Comparison of ENCODE assay signal across 19 cellular contexts in the genomic region with DNA sequence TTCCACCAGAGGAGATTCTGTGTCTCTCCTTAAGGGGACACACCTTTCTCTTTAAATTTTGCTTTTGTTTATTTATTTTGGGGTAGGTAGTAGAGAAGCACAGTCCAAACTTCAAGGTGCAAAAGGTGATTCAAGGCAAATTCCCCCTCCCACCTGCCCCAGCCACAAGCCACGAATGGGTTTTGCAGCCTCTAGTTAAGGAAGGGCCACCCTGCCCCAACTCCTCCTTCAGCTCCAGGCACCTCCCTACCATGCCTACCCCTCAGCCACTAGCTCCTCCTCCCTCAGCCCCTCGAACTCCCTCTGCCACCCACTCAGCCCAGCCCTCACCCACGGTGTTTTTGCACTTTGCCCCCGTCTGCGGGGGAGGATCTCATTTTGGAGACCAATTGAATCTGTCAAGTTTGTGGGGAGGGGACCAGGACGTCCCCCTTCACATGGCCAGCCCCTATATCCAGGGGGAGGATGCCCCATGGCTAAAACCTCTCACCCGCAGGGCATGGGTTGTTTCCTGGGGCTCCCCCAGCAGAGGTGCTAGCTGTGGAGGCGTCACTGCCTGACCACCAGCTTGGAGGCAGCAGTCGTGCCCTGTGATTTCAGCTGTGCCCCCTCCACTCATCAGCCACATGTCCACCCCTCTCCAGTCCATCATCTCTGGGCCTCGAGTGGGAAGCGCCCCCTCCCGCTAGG. TPM values are rescaled to one million over a fixed set of nuclear protein-coding genes. Genes with fewer than 3 reads are reported as not detected.
DNase-seq lines count a peak whose midpoint lies in the region; ATAC-seq and TF ChIP-seq lines count a peak whose summit lies in the region.
"Had no signal": no experiment of that assay in that cellular context is flagged by ENCODE, and none has a peak within 500 bp of the region (broad histone marks: within the 10 kb centered on the region; RNA-seq: fewer than 3 reads in every experiment).

No MANE protein-coding gene starts in this region.

- DNase-seq in GM10248 (ENCODE audit: extremely low spot score) = peak; percentile 40
- peak; percentile 55 for DNase-seq in left kidney (ENCODE audit: low read depth, low spot score)
- peak; percentile 27 for DNase-seq in stimulated activated CD8-positive, alpha-beta memory T cell treated with anti-CD3 and anti-CD28 coated beads, Interleukin-4, amount 100 ng/mL, for 48 hours
- DNase-seq in occipital lobe (lab: John Stamatoyannopoulos, UW) = no peak
- DNase-seq in NCI-H748 (lab: John Stamatoyannopoulos, UW; ENCODE audit: unreplicated experiment) = no peak
- DNase-seq: activated CD4-positive, alpha-beta T cell treated with anti-CD3 and anti-CD28 coated beads for 36 hours; activated naive CD4-positive, alpha-beta T cell treated with anti-CD3 and anti-CD28 coated beads, Interleukin-2, amount 50 U/mL, for 16 hours; NCI-H1092 treated with DMSO at 0.1 percent for 48 hours; NCI-H187; NCI-H524 treated with DMSO at 0.1 percent for 48 hours; nucleus accumbens; PC-9; trophoblast cell had no signal

- POLR2A ChIA-PET in GM10248 (lab: Yijun Ruan, JAX) = interaction anchor here (0.6 kb wide), 1 partner anchor 9 kb away, joined by 3 read pairs; no protein-coding TSS in a partner anchor
- POLR2A ChIA-PET in HEK293 (lab: Yijun Ruan, JAX) = no interaction called here

- no peaks in the 10 kb centered on the region for H3K4me1 ChIP-seq in HEK293 (ENCODE audit: control insufficient read depth, insufficient read depth, low read length)

- no peak overlapping the region for H3K27ac ChIP-seq in HEK293 (ENCODE audit: extremely low read depth, low read depth, low read length)
- H3K27ac ChIP-seq: breast epithelium, PC-9, skin epidermis had no signal

- H3K4me3 ChIP-seq in HEK293 (ENCODE audit: low read depth, low read length) = no peak overlapping the region
- H3K4me3 ChIP-seq: breast epithelium, PC-9, skin epidermis had no signal

- H3K9me3 ChIP-seq in HEK293 (ENCODE audit: control insufficient read depth, insufficient read depth, low read depth, low read length) = no peaks in the 10 kb centered on the region
- H3K9me3 ChIP-seq: breast epithelium had no signal

- TF ChIP-seq CTCF in GM10248 (IDR thresholded peaks at IDR 0.05; ENCODE audit: control extremely low read depth, extremely low read depth, low read depth, missing control alignments) (no peak), HEK293 (tag by site-specific recombination; IDR thresholded peaks at IDR 0.05) (no peak)

- H3K36me3 ChIP-seq in HEK293 (ENCODE audit: control insufficient read depth in 2 of 2, insufficient read depth in 1 of 2, low read length in 2 of 2) = no peaks in the 10 kb centered on the region
- H3K36me3 ChIP-seq: breast epithelium had no signal

- ATAC-seq in GM19328 (IDR thresholded peaks at IDR 0.05; ENCODE audit: unreplicated experiment) = no peak
- ATAC-seq: activated CD4-positive, alpha-beta T cell treated with anti-CD3 and anti-CD28 coated beads for 36 hours; Right ventricle myocardium inferior had no signal

- CTCF ChIA-PET in GM10248 (lab: Yijun Ruan, JAX) = interaction anchor here (1.3 to 1.7 kb wide), 2 partner anchors 13 to 124 kb away, joined by 3 read pairs; no protein-coding TSS in a partner anchor
- CTCF ChIA-PET in HEK293 (lab: Yijun Ruan, JAX) = no interaction called here

TF ChIP-seq in HEK293, 187 proteins besides CTCF, POLR2A, EP300 and RAD21:
- TF ChIP-seq ZFHX2 (tag by site-specific recombination; conservative IDR thresholded peaks at IDR 0.05) (peak; percentile 83), ZIC2 (tag by site-specific recombination; IDR thresholded peaks at IDR 0.05) (0 out of 2 replicates have a peak, but pooled peaks have one; percentile 12), ZNF423 (tag by site-specific recombination; IDR thresholded peaks at IDR 0.05) (no peak), EGR2 (tag by site-specific recombination; IDR thresholded peaks at IDR 0.05; ENCODE audit: low read depth) (peak; percentile 67)

RNA-seq across cellular contexts. Expression of gene HAAO, which starts 4.5 kb away (rescaled TPM):
- 0.62 TPM for total RNA-seq in occipital lobe
- total RNA-seq: H4, PC-9 had no signal

RNA-seq across cellular contexts. Expression of gene OXER1, which starts 24.0 kb away (rescaled TPM):
- not detected for total RNA-seq in occipital lobe
- total RNA-seq: H4, PC-9 had no signal

Comparison
In these comparisons a context has a peak if more than half of its experiments do, and no peak if none do; other contexts are left out.
1. DNase-seq: peak in GM10248 (single experiment), left kidney (single experiment) and stimulated activated CD8-positive, alpha-beta memory T cell treated with anti-CD3 and anti-CD28 coated beads, Interleukin-4, amount 100 ng/mL, for 48 hours (single experiment); none in occipital lobe (single experiment) and NCI-H748 (single experiment).